In genomic region chr9:136075881-136076678, GRCh38 we compare ENCODE assay signal across 13 cellular contexts. TPM values are rescaled to one million over a fixed set of nuclear protein-coding genes. Genes with fewer than 3 reads are reported as not detected.
A peak's percentile ranks its signal among the peaks of the same experiment; 100 is the strongest.
DNase-seq lines count a peak whose midpoint lies in the region; ATAC-seq and TF ChIP-seq lines count a peak whose summit lies in the region.
"Had no signal": no experiment of that assay in that cellular context is flagged by ENCODE, and none has a peak within 500 bp of the region (broad histone marks: within the 10 kb centered on the region; RNA-seq: fewer than 3 reads in every experiment).

No MANE protein-coding gene starts in this region.

- TF ChIP-seq CTCF in RWPE1 (conservative IDR thresholded peaks at IDR 0.05; ENCODE audit: low read depth), result no peak
- no peak for TF ChIP-seq CTCF in gastroesophageal sphincter (IDR thresholded peaks at IDR 0.05)

- H3K4me3 ChIP-seq in gastroesophageal sphincter, result no peak overlapping the region
- H3K4me3 ChIP-seq: K562, tibial nerve had no signal

- no peak for DNase-seq in activated T-cell treated with anti-CD3 and anti-CD28 coated beads, Interleukin-2, amount 50 U/mL, for 72 hours
- DNase-seq in activated T-cell treated with anti-CD3 and anti-CD28 coated beads, Interleukin-2, amount 50 U/mL, for 48 hours, result no peak
- DNase-seq in RWPE1 (ENCODE audit: low spot score) (no peak), NCI-H128 (lab: John Stamatoyannopoulos, UW; ENCODE audit: unreplicated experiment) (no peak)
- DNase-seq in stimulated activated naive CD8-positive, alpha-beta T cell treated with anti-CD3 and anti-CD28 coated beads, Interleukin-15, Interleukin-2, amounts not matched to agents 100 U/mL and 50 U/mL, for 24 hours, result no peak
- DNase-seq: activated CD4-positive, alpha-beta memory T cell treated with anti-CD3 and anti-CD28 coated beads for 36 hours; NCI-H2029 treated with DMSO at 0.1 percent for 48 hours; nephron progenitor cell had no signal

- no peaks in the 10 kb centered on the region for H3K9me3 Mint-ChIP-seq in activated T-cell treated with anti-CD3 and anti-CD28 coated beads, Interleukin-2, amount 50 U/mL, for 72 hours
- H3K9me3 Mint-ChIP-seq: activated CD4-positive, alpha-beta memory T cell treated with anti-CD3 and anti-CD28 coated beads for 36 hours had no signal

- H3K27me3 ChIP-seq in gastroesophageal sphincter, result no peaks in the 10 kb centered on the region
- H3K27me3 ChIP-seq: tibial nerve had no signal

- WGBS in gastroesophageal sphincter (ENCODE audit: low coverage in 1 of 2), 2 donors, result 68 to 82% methylated on average over 12 to 16 of the region's 26 CpGs

- peaks cover 0 to 96% (median 24%) of the 10 kb centered on the region in 3 donors for H3K4me1 ChIP-seq in gastroesophageal sphincter

- 0 out of 2 replicates have a peak overlapping the region, but pooled peaks have one; percentile 1 for H3K27ac ChIP-seq in RWPE1
- peak overlapping the region in 3 of 4 donors; percentile 25 to 81 (median 37) for H3K27ac ChIP-seq in gastroesophageal sphincter

- TF ChIP-seq POLR2A in gastroesophageal sphincter (IDR thresholded peaks at IDR 0.05), result no peak

- peaks cover 12% of the 10 kb centered on the region for H3K4me1 Mint-ChIP-seq in activated T-cell treated with anti-CD3 and anti-CD28 coated beads, Interleukin-2, amount 50 U/mL, for 72 hours (ENCODE audit: low read depth)

- H3K36me3 Mint-ChIP-seq in activated T-cell treated with anti-CD3 and anti-CD28 coated beads, Interleukin-2, amount 50 U/mL, for 72 hours (ENCODE audit: insufficient read depth in 2 of 2), result no peaks in the 10 kb centered on the region
- H3K36me3 Mint-ChIP-seq: activated CD4-positive, alpha-beta memory T cell treated with anti-CD3 and anti-CD28 coated beads for 36 hours had no signal

- no peak for TF ChIP-seq EP300 in gastroesophageal sphincter (IDR thresholded peaks at IDR 0.05)

- peak overlapping the region; percentile 35 to 57 for H3K4me3 Mint-ChIP-seq in activated T-cell treated with anti-CD3 and anti-CD28 coated beads, Interleukin-2, amount 50 U/mL, for 72 hours
- H3K4me3 Mint-ChIP-seq: activated CD4-positive, alpha-beta memory T cell treated with anti-CD3 and anti-CD28 coated beads for 36 hours; nephron progenitor cell had no signal

- H3K27me3 Mint-ChIP-seq in activated T-cell treated with anti-CD3 and anti-CD28 coated beads, Interleukin-2, amount 50 U/mL, for 72 hours (ENCODE audit: low read depth), result no peaks in the 10 kb centered on the region
- H3K27me3 Mint-ChIP-seq: activated CD4-positive, alpha-beta memory T cell treated with anti-CD3 and anti-CD28 coated beads for 36 hours had no signal

- CTCF ChIA-PET in RWPE1 (lab: Yijun Ruan, JAX), result no interaction called here

- POLR2A ChIA-PET in RWPE1 (lab: Yijun Ruan, JAX; ENCODE audit: low non-redundant PET), result no interaction called here

- ATAC-seq in activated T-cell treated with anti-CD3 and anti-CD28 coated beads, Interleukin-2, amount 50 U/mL, for 72 hours (replicated peaks in 1 of 2), result peak; percentile 11 to 54
- no peak for ATAC-seq in gastroesophageal sphincter
- ATAC-seq in stimulated activated naive CD8-positive, alpha-beta T cell treated with anti-CD3 and anti-CD28 coated beads, Interleukin-15, Interleukin-2, amounts not matched to agents 100 U/mL and 50 U/mL, for 24 hours, result peak; percentile 21
- ATAC-seq in HG03039 (IDR thresholded peaks at IDR 0.05; ENCODE audit: unreplicated experiment), result no peak
- ATAC-seq in HG03097 (IDR thresholded peaks at IDR 0.05; ENCODE audit: low FRiP score, unreplicated experiment), result no peak
- ATAC-seq: K562 had no signal

- no peak overlapping the region for H3K27ac Mint-ChIP-seq in activated T-cell treated with anti-CD3 and anti-CD28 coated beads, Interleukin-2, amount 50 U/mL, for 72 hours
- H3K27ac Mint-ChIP-seq: activated CD4-positive, alpha-beta memory T cell treated with anti-CD3 and anti-CD28 coated beads for 36 hours; nephron progenitor cell had no signal

- no peaks in the 10 kb centered on the region for H3K9me3 ChIP-seq in gastroesophageal sphincter
- H3K9me3 ChIP-seq: tibial nerve had no signal

- H3K36me3 ChIP-seq in gastroesophageal sphincter, result peaks cover 0 to 13% of the 10 kb centered on the region in 2 donors

RNA-seq across cellular contexts. Expression of gene NACC2, which starts 19.0 kb away (rescaled TPM):
- total RNA-seq in activated T-cell treated with anti-CD3 and anti-CD28 coated beads, Interleukin-2, amount 50 U/mL, for 72 hours, result 10 to 100 TPM in 1 of 2 donors, 1 to 10 TPM in 1; 8.4 to 13.7 TPM
- 100 to 1,000 TPM in 3 of 4 donors, 10 to 100 TPM in 1; 71.4 to 209 (median 110) TPM for total RNA-seq in gastroesophageal sphincter

RNA-seq across cellular contexts. Expression of gene TMEM250, which starts 42.6 kb away (rescaled TPM):
- 10 to 100 TPM; 23.1 to 23.5 TPM for total RNA-seq in activated T-cell treated with anti-CD3 and anti-CD28 coated beads, Interleukin-2, amount 50 U/mL, for 72 hours
- total RNA-seq in gastroesophageal sphincter, result 10 to 100 TPM; 28.7 to 66.1 (median 45.3) TPM

Comparison
In these comparisons a context has a peak if more than half of its experiments do, and no peak if none do; other contexts are left out.
1. ATAC-seq: peak in activated T-cell treated with anti-CD3 and anti-CD28 coated beads, Interleukin-2, amount 50 U/mL, for 72 hours (2 of 2) and stimulated activated naive CD8-positive, alpha-beta T cell treated with anti-CD3 and anti-CD28 coated beads, Interleukin-15, Interleukin-2, amounts not matched to agents 100 U/mL and 50 U/mL, for 24 hours (single experiment); none in gastroesophageal sphincter (single experiment), HG03039 (single experiment) and HG03097 (single experiment).
2. RNA of gene NACC2, which starts 19.0 kb away (total RNA-seq): 71.4 to 209 TPM in gastroesophageal sphincter; 8.4 to 13.7 TPM in activated T-cell treated with anti-CD3 and anti-CD28 coated beads, Interleukin-2, amount 50 U/mL, for 72 hours; every median in the first group is over 4 times any median in the second.